2 cellular contexts compared by ENCODE assay signal in the genomic region with DNA sequence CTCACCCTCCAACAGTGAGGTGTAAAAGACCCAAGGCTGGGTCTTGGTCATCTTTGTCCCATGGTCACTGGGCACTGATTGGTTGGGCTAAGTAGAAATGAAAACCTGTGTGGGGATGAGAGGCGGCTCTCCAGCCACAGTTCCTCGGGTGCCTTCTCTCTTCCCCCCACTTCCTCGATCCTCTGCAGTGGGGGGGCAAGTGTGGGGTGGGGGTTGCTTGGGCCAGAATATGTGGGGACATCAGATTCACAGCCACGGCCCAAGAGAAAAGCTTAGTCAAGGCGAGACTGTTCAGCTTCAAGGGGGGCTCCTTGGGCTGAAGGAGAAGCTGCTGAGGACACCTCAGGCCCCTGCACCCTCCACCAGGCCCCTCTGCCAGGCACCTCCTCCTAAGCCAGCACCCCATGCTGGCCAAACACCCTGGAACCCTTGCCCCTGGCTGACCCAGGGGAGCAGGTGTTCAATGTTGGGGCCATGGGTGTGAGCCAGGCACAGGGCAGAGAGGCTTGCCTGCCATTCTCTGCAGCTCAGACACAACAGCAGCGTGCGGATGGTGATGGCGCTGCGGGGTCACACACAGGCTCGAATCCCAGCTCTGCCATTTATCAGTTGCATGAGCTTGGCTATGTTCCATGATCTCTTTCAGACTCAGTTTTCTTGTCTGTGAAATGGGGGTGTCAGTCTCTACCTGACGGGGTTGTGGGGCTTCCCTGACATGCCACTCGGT.
TF ChIP-seq lines count a peak whose summit lies in the region.

No MANE protein-coding gene starts in this region.

TF ChIP-seq in WTC11, 78 proteins besides CTCF, POLR2A, EP300 and RAD21:
- TF ChIP-seq GTF2I (CRISPR knock-in tag; conservative IDR thresholded peaks at IDR 0.05) (no peak), ELF4 (CRISPR knock-in tag; IDR thresholded peaks at IDR 0.05; ENCODE audit: low read depth) (no peak), NR3C1 (CRISPR knock-in tag; conservative IDR thresholded peaks at IDR 0.05; ENCODE audit: low read depth) (no peak), ZNF317 (CRISPR knock-in tag; IDR thresholded peaks at IDR 0.05; ENCODE audit: borderline replicate concordance, low read depth) (no peak), ATF1 (CRISPR knock-in tag; IDR thresholded peaks at IDR 0.05) (no peak), SMAD3 (CRISPR knock-in tag; IDR thresholded peaks at IDR 0.05; ENCODE audit: borderline replicate concordance) (no peak), EMX1 (CRISPR knock-in tag; IDR thresholded peaks at IDR 0.05) (no peak), NR2C2 (CRISPR knock-in tag; IDR thresholded peaks at IDR 0.05) (no peak), FOXP1 (CRISPR knock-in tag; IDR thresholded peaks at IDR 0.05; ENCODE audit: borderline replicate concordance) (no peak), NFE2L1 (CRISPR knock-in tag; IDR thresholded peaks at IDR 0.05) (no peak), IRF2 (CRISPR knock-in tag; IDR thresholded peaks at IDR 0.05; ENCODE audit: borderline replicate concordance, low read depth) (no peak), ZNF121 (CRISPR knock-in tag; IDR thresholded peaks at IDR 0.05) (no peak), ZNF138 (CRISPR knock-in tag; conservative IDR thresholded peaks at IDR 0.05) (no peak), NFYB (CRISPR knock-in tag; conservative IDR thresholded peaks at IDR 0.05; ENCODE audit: low read depth) (no peak), NFATC4 (CRISPR knock-in tag; IDR thresholded peaks at IDR 0.05) (no peak)
- TF ChIP-seq, protein P1, sequence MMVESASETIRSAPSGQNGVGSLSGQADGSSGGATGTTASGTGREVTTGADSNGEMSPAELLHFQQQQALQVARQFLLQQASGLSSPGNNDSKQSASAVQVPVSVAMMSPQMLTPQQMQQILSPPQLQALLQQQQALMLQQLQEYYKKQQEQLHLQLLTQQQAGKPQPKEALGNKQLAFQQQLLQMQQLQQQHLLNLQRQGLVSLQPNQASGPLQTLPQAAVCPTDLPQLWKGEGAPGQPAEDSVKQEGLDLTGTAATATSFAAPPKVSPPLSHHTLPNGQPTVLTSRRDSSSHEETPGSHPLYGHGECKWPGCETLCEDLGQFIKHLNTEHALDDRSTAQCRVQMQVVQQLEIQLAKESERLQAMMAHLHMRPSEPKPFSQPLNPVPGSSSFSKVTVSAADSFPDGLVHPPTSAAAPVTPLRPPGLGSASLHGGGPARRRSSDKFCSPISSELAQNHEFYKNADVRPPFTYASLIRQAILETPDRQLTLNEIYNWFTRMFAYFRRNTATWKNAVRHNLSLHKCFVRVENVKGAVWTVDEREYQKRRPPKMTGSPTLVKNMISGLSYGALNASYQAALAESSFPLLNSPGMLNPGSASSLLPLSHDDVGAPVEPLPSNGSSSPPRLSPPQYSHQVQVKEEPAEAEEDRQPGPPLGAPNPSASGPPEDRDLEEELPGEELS (CRISPR knock-in tag; IDR thresholded peaks at IDR 0.05): no peak
- TF ChIP-seq, protein P2, sequence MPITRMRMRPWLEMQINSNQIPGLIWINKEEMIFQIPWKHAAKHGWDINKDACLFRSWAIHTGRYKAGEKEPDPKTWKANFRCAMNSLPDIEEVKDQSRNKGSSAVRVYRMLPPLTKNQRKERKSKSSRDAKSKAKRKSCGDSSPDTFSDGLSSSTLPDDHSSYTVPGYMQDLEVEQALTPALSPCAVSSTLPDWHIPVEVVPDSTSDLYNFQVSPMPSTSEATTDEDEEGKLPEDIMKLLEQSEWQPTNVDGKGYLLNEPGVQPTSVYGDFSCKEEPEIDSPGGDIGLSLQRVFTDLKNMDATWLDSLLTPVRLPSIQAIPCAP (CRISPR knock-in tag; IDR thresholded peaks at IDR 0.05): no peak
- TF ChIP-seq, protein P3, sequence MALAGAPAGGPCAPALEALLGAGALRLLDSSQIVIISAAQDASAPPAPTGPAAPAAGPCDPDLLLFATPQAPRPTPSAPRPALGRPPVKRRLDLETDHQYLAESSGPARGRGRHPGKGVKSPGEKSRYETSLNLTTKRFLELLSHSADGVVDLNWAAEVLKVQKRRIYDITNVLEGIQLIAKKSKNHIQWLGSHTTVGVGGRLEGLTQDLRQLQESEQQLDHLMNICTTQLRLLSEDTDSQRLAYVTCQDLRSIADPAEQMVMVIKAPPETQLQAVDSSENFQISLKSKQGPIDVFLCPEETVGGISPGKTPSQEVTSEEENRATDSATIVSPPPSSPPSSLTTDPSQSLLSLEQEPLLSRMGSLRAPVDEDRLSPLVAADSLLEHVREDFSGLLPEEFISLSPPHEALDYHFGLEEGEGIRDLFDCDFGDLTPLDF (CRISPR knock-in tag; IDR thresholded peaks at IDR 0.05): no peak
- TF ChIP-seq, protein P4, sequence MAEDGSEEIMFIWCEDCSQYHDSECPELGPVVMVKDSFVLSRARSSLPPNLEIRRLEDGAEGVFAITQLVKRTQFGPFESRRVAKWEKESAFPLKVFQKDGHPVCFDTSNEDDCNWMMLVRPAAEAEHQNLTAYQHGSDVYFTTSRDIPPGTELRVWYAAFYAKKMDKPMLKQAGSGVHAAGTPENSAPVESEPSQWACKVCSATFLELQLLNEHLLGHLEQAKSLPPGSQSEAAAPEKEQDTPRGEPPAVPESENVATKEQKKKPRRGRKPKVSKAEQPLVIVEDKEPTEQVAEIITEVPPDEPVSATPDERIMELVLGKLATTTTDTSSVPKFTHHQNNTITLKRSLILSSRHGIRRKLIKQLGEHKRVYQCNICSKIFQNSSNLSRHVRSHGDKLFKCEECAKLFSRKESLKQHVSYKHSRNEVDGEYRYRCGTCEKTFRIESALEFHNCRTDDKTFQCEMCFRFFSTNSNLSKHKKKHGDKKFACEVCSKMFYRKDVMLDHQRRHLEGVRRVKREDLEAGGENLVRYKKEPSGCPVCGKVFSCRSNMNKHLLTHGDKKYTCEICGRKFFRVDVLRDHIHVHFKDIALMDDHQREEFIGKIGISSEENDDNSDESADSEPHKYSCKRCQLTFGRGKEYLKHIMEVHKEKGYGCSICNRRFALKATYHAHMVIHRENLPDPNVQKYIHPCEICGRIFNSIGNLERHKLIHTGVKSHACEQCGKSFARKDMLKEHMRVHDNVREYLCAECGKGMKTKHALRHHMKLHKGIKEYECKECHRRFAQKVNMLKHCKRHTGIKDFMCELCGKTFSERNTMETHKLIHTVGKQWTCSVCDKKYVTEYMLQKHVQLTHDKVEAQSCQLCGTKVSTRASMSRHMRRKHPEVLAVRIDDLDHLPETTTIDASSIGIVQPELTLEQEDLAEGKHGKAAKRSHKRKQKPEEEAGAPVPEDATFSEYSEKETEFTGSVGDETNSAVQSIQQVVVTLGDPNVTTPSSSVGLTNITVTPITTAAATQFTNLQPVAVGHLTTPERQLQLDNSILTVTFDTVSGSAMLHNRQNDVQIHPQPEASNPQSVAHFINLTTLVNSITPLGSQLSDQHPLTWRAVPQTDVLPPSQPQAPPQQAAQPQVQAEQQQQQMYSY (CRISPR knock-in tag; IDR thresholded peaks at IDR 0.05): no peak

TF ChIP-seq in liver, 16 proteins besides CTCF, POLR2A, EP300 and RAD21:
- no peak for TF ChIP-seq YY1 (IDR thresholded peaks at IDR 0.05)
- TF ChIP-seq, protein P5, sequence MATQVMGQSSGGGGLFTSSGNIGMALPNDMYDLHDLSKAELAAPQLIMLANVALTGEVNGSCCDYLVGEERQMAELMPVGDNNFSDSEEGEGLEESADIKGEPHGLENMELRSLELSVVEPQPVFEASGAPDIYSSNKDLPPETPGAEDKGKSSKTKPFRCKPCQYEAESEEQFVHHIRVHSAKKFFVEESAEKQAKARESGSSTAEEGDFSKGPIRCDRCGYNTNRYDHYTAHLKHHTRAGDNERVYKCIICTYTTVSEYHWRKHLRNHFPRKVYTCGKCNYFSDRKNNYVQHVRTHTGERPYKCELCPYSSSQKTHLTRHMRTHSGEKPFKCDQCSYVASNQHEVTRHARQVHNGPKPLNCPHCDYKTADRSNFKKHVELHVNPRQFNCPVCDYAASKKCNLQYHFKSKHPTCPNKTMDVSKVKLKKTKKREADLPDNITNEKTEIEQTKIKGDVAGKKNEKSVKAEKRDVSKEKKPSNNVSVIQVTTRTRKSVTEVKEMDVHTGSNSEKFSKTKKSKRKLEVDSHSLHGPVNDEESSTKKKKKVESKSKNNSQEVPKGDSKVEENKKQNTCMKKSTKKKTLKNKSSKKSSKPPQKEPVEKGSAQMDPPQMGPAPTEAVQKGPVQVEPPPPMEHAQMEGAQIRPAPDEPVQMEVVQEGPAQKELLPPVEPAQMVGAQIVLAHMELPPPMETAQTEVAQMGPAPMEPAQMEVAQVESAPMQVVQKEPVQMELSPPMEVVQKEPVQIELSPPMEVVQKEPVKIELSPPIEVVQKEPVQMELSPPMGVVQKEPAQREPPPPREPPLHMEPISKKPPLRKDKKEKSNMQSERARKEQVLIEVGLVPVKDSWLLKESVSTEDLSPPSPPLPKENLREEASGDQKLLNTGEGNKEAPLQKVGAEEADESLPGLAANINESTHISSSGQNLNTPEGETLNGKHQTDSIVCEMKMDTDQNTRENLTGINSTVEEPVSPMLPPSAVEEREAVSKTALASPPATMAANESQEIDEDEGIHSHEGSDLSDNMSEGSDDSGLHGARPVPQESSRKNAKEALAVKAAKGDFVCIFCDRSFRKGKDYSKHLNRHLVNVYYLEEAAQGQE (IDR thresholded peaks at IDR 0.05): no peak
- TF ChIP-seq EGR1 (IDR thresholded peaks at IDR 0.05; ENCODE audit: low read depth in 2 of 2): no peak
- no peak for TF ChIP-seq SP1 (IDR thresholded peaks at IDR 0.05)
- TF ChIP-seq, protein P6, sequence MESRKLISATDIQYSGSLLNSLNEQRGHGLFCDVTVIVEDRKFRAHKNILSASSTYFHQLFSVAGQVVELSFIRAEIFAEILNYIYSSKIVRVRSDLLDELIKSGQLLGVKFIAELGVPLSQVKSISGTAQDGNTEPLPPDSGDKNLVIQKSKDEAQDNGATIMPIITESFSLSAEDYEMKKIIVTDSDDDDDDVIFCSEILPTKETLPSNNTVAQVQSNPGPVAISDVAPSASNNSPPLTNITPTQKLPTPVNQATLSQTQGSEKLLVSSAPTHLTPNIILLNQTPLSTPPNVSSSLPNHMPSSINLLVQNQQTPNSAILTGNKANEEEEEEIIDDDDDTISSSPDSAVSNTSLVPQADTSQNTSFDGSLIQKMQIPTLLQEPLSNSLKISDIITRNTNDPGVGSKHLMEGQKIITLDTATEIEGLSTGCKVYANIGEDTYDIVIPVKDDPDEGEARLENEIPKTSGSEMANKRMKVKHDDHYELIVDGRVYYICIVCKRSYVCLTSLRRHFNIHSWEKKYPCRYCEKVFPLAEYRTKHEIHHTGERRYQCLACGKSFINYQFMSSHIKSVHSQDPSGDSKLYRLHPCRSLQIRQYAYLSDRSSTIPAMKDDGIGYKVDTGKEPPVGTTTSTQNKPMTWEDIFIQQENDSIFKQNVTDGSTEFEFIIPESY (IDR thresholded peaks at IDR 0.05): no peak
- TF ChIP-seq FOXA1 (IDR thresholded peaks at IDR 0.05): no peak
- no peak for TF ChIP-seq FOXA2 (IDR thresholded peaks at IDR 0.05)
- TF ChIP-seq, protein P7, sequence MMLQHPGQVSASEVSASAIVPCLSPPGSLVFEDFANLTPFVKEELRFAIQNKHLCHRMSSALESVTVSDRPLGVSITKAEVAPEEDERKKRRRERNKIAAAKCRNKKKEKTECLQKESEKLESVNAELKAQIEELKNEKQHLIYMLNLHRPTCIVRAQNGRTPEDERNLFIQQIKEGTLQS (IDR thresholded peaks at IDR 0.05): no peak
- no peak for TF ChIP-seq RXRA (IDR thresholded peaks at IDR 0.05)
- no peak for TF ChIP-seq JUND (IDR thresholded peaks at IDR 0.05)
- TF ChIP-seq, protein P8, sequence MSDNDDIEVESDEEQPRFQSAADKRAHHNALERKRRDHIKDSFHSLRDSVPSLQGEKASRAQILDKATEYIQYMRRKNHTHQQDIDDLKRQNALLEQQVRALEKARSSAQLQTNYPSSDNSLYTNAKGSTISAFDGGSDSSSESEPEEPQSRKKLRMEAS (IDR thresholded peaks at IDR 0.05): no peak
- TF ChIP-seq HNF4G (IDR thresholded peaks at IDR 0.05): no peak
- no peak for TF ChIP-seq TAF1 (conservative IDR thresholded peaks at IDR 0.05)
